Comparison of ENCODE assay signal across 24 cellular contexts in genomic region chr11:14417186-14417585, GRCh38. TPM values are rescaled to one million over a fixed set of nuclear protein-coding genes. Genes with fewer than 3 reads are reported as not detected.
DNase-seq lines count a peak whose midpoint lies in the region; ATAC-seq and TF ChIP-seq lines count a peak whose summit lies in the region.
"Had no signal": no experiment of that assay in that cellular context is flagged by ENCODE, and none has a peak within 500 bp of the region (broad histone marks: within the 10 kb centered on the region; RNA-seq: fewer than 3 reads in every experiment).

No MANE protein-coding gene starts in this region.

- peaks cover 69% of the 10 kb centered on the region for H3K4me1 ChIP-seq in DND-41 (ENCODE audit: insufficient read depth, low read length)
- H3K4me1 ChIP-seq: parathyroid adenoma had no signal

- H3K79me2 ChIP-seq in DND-41 (ENCODE audit: insufficient read depth, low read length): no peaks in the 10 kb centered on the region
- H3K79me2 ChIP-seq: parathyroid adenoma had no signal

- no peaks in the 10 kb centered on the region for H3K9me3 Mint-ChIP-seq in endothelial cell (ENCODE audit: unreplicated experiment)
- H3K9me3 Mint-ChIP-seq in neural crest cell: no peaks in the 10 kb centered on the region
- H3K9me3 Mint-ChIP-seq: endodermal cell had no signal

- peak overlapping the region; percentile 18 for H2AFZ ChIP-seq in DND-41 (ENCODE audit: low read depth, low read length)
- H2AFZ ChIP-seq: parathyroid adenoma had no signal

- DNase-seq in DND-41 (peak; percentile 21), endothelial cell (ENCODE audit: low spot score) (no peak), neural crest cell (ENCODE audit: low read depth, low spot score) (no peak), cardiac septum (ENCODE audit: low spot score) (no peak), NCI-H1105 (lab: John Stamatoyannopoulos, UW) (no peak), SIG-M5 (lab: John Stamatoyannopoulos, UW) (no peak)
- DNase-seq: activated CD4-positive, CD25-positive, alpha-beta regulatory T cell treated with anti-CD3 and anti-CD28 coated beads, Interleukin-2, amount 50 U/mL, for 72 hours; AML-193; Calu3; endodermal cell; left colon; NCI-H2107; NCI-H526; SHP77 treated with DMSO at 0.1 percent for 48 hours; stimulated activated CD4-positive, alpha-beta T cell treated with anti-CD3 and anti-CD28 coated beads, Interleukin-4, amount 100 ng/mL, for 24 hours; T1000 had no signal

- H3K4me3 ChIP-seq in DND-41 (ENCODE audit: low read depth in 1 of 2, low read length in 2 of 2): no peak overlapping the region
- H3K4me3 ChIP-seq: GM12878, smooth muscle cell, suprapubic skin had no signal

- H3K27me3 ChIP-seq in DND-41 (ENCODE audit: insufficient read depth, low read length, poor library complexity): no peaks in the 10 kb centered on the region
- H3K27me3 ChIP-seq: suprapubic skin had no signal

- H3K36me3 ChIP-seq in DND-41 (ENCODE audit: insufficient read depth, low read length) (no peaks in the 10 kb centered on the region), KOPT-K1 (ENCODE audit: insufficient read depth, low read length) (no peaks in the 10 kb centered on the region)
- H3K36me3 ChIP-seq: suprapubic skin had no signal

- H3K4me2 ChIP-seq in DND-41 (ENCODE audit: insufficient read depth, low read length): no peak overlapping the region; the same call in 1 of the 2 replicates
- H3K4me2 ChIP-seq: KMS-11, smooth muscle cell had no signal

- ATAC-seq in DND-41 (ENCODE audit: insufficient read depth, low read depth) (no peak), HG02798 (IDR thresholded peaks at IDR 0.05; ENCODE audit: poor library complexity, unreplicated experiment) (no peak)
- ATAC-seq: GM12878, HCT116, left colon had no signal

- peaks cover 22% of the 10 kb centered on the region for H3K4me1 Mint-ChIP-seq in endothelial cell (ENCODE audit: unreplicated experiment)
- H3K4me1 Mint-ChIP-seq in neural crest cell: peaks cover 30% of the 10 kb centered on the region

- intact Hi-C loops in cardiac septum (cut with DNase I): no loop called here

- H4K20me1 ChIP-seq in DND-41 (ENCODE audit: insufficient read depth, low read length): no peaks in the 10 kb centered on the region

- no peak for TF ChIP-seq CTCF in DND-41 (IDR thresholded peaks at IDR 0.05; ENCODE audit: borderline replicate concordance, extremely low read depth, low read length, poor library complexity, severe bottlenecking)
- no peak for TF ChIP-seq CTCF in endothelial cell (IDR thresholded peaks at IDR 0.05; ENCODE audit: unreplicated experiment)
- no peak for TF ChIP-seq CTCF in neural crest cell (conservative IDR thresholded peaks at IDR 0.05)

- H3K27ac Mint-ChIP-seq in endothelial cell (ENCODE audit: unreplicated experiment) (peak overlapping the region; percentile 4), neural crest cell (ENCODE audit: unreplicated experiment) (peak overlapping the region; percentile 79)
- H3K27ac Mint-ChIP-seq: endodermal cell had no signal

- H3K36me3 Mint-ChIP-seq in endothelial cell (ENCODE audit: low read depth, unreplicated experiment) (no peaks in the 10 kb centered on the region), neural crest cell (ENCODE audit: low read depth) (no peaks in the 10 kb centered on the region)

- peak overlapping the region; percentile 99 for H3K27ac ChIP-seq in DND-41 (ENCODE audit: low read length)
- H3K27ac ChIP-seq in KOPT-K1 (ENCODE audit: low read depth, low read length, poor library complexity, severe bottlenecking): peak overlapping the region; percentile 97
- H3K27ac ChIP-seq: KMS-11, parathyroid adenoma, suprapubic skin had no signal

- H3K9me3 ChIP-seq in DND-41 (ENCODE audit: insufficient read depth, low read length, severe bottlenecking): no peaks in the 10 kb centered on the region
- no peaks in the 10 kb centered on the region for H3K9me3 ChIP-seq in KOPT-K1 (ENCODE audit: insufficient read depth, low read length, poor library complexity, severe bottlenecking)
- H3K9me3 ChIP-seq: suprapubic skin had no signal

- H3K27me3 Mint-ChIP-seq in endothelial cell (ENCODE audit: unreplicated experiment) (peaks cover 5% of the 10 kb centered on the region), neural crest cell (ENCODE audit: low read depth) (no peaks in the 10 kb centered on the region)

- no peak overlapping the region for H3K4me3 Mint-ChIP-seq in endothelial cell (ENCODE audit: unreplicated experiment)
- no peak overlapping the region for H3K4me3 Mint-ChIP-seq in neural crest cell
- H3K4me3 Mint-ChIP-seq: endodermal cell had no signal

- H3K9ac ChIP-seq in DND-41 (ENCODE audit: low read depth, low read length): no peak overlapping the region
- H3K9ac ChIP-seq: KMS-11, parathyroid adenoma had no signal

RNA-seq across cellular contexts. Expression of gene RRAS2, which starts 58.2 kb away (rescaled TPM):
- total RNA-seq in endothelial cell (ENCODE audit: unreplicated experiment) (59.6 TPM), neural crest cell (36.6 and 37.8 TPM in 2 replicates), cardiac septum (142 TPM)
